11 cellular contexts compared by ENCODE assay signal in genomic region chr2:109185338-109185737, GRCh38. TPM values are rescaled to one million over a fixed set of nuclear protein-coding genes. Genes with fewer than 3 reads are reported as not detected.
A peak's percentile ranks its signal among the peaks of the same experiment; 100 is the strongest.
DNase-seq lines count a peak whose midpoint lies in the region; TF ChIP-seq lines count a peak whose summit lies in the region.
"Had no signal": no experiment of that assay in that cellular context is flagged by ENCODE, and none has a peak within 500 bp of the region (broad histone marks: within the 10 kb centered on the region; RNA-seq: fewer than 3 reads in every experiment).

No MANE protein-coding gene starts in this region.

- peaks cover 27% of the 10 kb centered on the region; the same call in 1 of the 2 replicates for H3K79me2 ChIP-seq in GM23248 (ENCODE audit: insufficient read depth)

- no peak for TF ChIP-seq CTCF in brain microvascular endothelial cell (IDR thresholded peaks at IDR 0.05; ENCODE audit: low read depth, low read length, missing control alignments)

- peak overlapping the region; percentile 60 for H3K4me2 ChIP-seq in GM23248 (ENCODE audit: unreplicated experiment)
- peak overlapping the region; percentile 68 for H3K4me2 ChIP-seq in skeletal muscle satellite cell (ENCODE audit: low read length)

- peaks cover 26% of the 10 kb centered on the region for H3F3A ChIP-seq in GM23248 (ENCODE audit: insufficient read depth)

- in situ Hi-C loops in GM23248 (cut with MboI) = no loop called here
- in situ Hi-C loops in brain microvascular endothelial cell (cut with HindIII; ENCODE audit: low pct_ligation_motif_present, low sequenced_read_pairs) = no loop called here

- H3K27ac ChIP-seq in GM23248 (peak overlapping the region; percentile 92), brain microvascular endothelial cell (peak overlapping the region; percentile 39)

- H3K9me3 ChIP-seq in GM23248 (ENCODE audit: low read depth) = no peaks in the 10 kb centered on the region
- H3K9me3 ChIP-seq in skeletal muscle satellite cell (replicated peaks; ENCODE audit: low read length) = no peaks in the 10 kb centered on the region

- peak overlapping the region; percentile 40 for H3K4me3 ChIP-seq in GM23248
- H3K4me3 ChIP-seq in brain microvascular endothelial cell (ENCODE audit: low read depth, low read length) = no peak overlapping the region
- H3K4me3 ChIP-seq in skeletal muscle satellite cell (ENCODE audit: low read length) = peak overlapping the region; percentile 14
- no peak overlapping the region for H3K4me3 ChIP-seq in H7 (ENCODE audit: insufficient read depth, low read depth, low read length)

- H2AFZ ChIP-seq in GM23248 = no peak overlapping the region

- H3K9ac ChIP-seq in GM23248 (peak overlapping the region; percentile 77), skeletal muscle satellite cell (ENCODE audit: low read depth, low read length) (peak overlapping the region; percentile 74)

- no peaks in the 10 kb centered on the region for H4K20me1 ChIP-seq in GM23248 (ENCODE audit: insufficient read depth)

- no peaks in the 10 kb centered on the region for H3K9me2 ChIP-seq in GM23248 (ENCODE audit: insufficient read depth)

- WGBS in GM23248 (ENCODE audit: low coverage in 1 of 2, low lambda C conversion rate in 2 of 2, missing lambda C conversion rate in 2 of 2), 2 experiments = 12 to 14% methylated on average over 4 of the region's 4 CpGs

- no peaks in the 10 kb centered on the region for H3K27me3 ChIP-seq in GM23248 (replicated peaks; ENCODE audit: insufficient read depth)
- no peaks in the 10 kb centered on the region for H3K27me3 ChIP-seq in brain microvascular endothelial cell (replicated peaks)
- H3K27me3 ChIP-seq in skeletal muscle satellite cell (ENCODE audit: control insufficient read depth, insufficient read depth, low read length) = no peaks in the 10 kb centered on the region
- H3K27me3 ChIP-seq in H7 (ENCODE audit: control insufficient read depth, insufficient read depth, low read length) = no peaks in the 10 kb centered on the region

- H3K4me1 ChIP-seq in GM23248 (ENCODE audit: insufficient read depth) = peaks cover 31% of the 10 kb centered on the region
- peaks cover 36% of the 10 kb centered on the region for H3K4me1 ChIP-seq in skeletal muscle satellite cell (ENCODE audit: control insufficient read depth, insufficient read depth, low read length)

- DNase-seq in GM23248 (peak; percentile 87), brain microvascular endothelial cell (no peak), hepatic stellate cell (ENCODE audit: low spot score) (peak; percentile 79), NCI-H510A treated with DMSO at 0.1 percent for 48 hours (lab: John Stamatoyannopoulos, UW) (no peak), H7 (no peak), germinal center (ENCODE audit: low spot score) (no peak), NCI-H187 treated with DMSO at 0.1 percent for 48 hours (lab: John Stamatoyannopoulos, UW) (no peak)
- DNase-seq: NCI-H510A, T-helper 1 cell had no signal

- no peaks in the 10 kb centered on the region for H3K36me3 ChIP-seq in GM23248 (ENCODE audit: low read depth)
- H3K36me3 ChIP-seq in brain microvascular endothelial cell (replicated peaks) = no peaks in the 10 kb centered on the region
- H3K36me3 ChIP-seq in skeletal muscle satellite cell (ENCODE audit: insufficient read depth, low read length) = no peaks in the 10 kb centered on the region
- no peaks in the 10 kb centered on the region for H3K36me3 ChIP-seq in H7 (replicated peaks; ENCODE audit: control insufficient read depth, insufficient read depth, low read length)

RNA-seq across cellular contexts. Expression of gene SH3RF3, which starts 56.3 kb away (rescaled TPM):
- 3.3 and 5.2 TPM in 2 replicates for total RNA-seq in GM23248 (2014; rRNA removed; shearing (Covaris generic))
- polyA plus RNA-seq in GM23248 (2016; fragmentation: Nextera tagmentation; extraction: Ambion mirVana) = 1.5 and 2.1 TPM in 2 replicates
- total RNA-seq in skeletal muscle satellite cell (2012; rRNA removed) = 4.6 and 6.3 TPM in 2 replicates
- total RNA-seq in H7 (2014; rRNA removed; shearing (Covaris generic)) = 0.80 and 1.0 TPM in 2 replicates
- total RNA-seq: G401 had no signal

Comparison
In these comparisons a context has a peak if more than half of its experiments do, and no peak if none do; other contexts are left out.
1. DNase-seq: peak in GM23248 (single experiment) and hepatic stellate cell (single experiment); none in brain microvascular endothelial cell (single experiment), NCI-H510A treated with DMSO at 0.1 percent for 48 hours (single experiment), H7 (single experiment), germinal center (single experiment) and NCI-H187 treated with DMSO at 0.1 percent for 48 hours (single experiment).
2. H3K4me3 ChIP-seq: peak in GM23248 (single experiment) and skeletal muscle satellite cell (single experiment); none in brain microvascular endothelial cell (single experiment) and H7 (single experiment).